Comparison of ENCODE assay signal across 7 cellular contexts in the genomic region with DNA sequence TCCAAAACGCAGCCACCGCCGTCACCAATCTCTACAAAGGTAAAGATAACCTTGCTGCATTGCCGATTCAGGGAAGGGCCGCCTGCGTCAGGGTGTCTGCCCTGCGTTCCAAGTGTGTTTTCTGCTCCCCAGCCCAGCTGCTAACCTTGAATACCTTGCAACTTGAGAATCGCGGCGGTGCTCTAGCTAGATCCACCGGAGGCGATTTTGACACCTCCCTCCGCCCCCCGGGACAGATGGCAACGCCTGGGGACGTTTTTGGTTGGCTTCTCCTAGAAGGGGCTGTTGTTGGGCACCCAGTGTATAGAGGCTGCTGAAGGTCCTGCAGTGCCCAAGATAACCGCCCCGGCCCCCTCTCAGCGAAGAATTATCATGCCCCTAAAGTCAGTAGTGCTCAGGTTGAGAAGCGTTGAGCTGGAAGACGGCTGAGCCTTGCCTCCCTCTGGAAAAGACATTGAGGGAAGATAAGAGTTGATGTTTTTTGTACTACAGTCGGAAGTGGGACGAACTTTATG. TPM values are rescaled to one million over a fixed set of nuclear protein-coding genes. Genes with fewer than 3 reads are reported as not detected.
DNase-seq lines count a peak whose midpoint lies in the region; ATAC-seq and TF ChIP-seq lines count a peak whose summit lies in the region.

No MANE protein-coding gene starts in this region.

- H3K4me1 ChIP-seq in SJCRH30 (peaks cover 12% of the 10 kb centered on the region), lower lobe of right lung (peaks cover 56% of the 10 kb centered on the region)

- DNase-seq in HFFc6 (no peak), SJCRH30 (peak; percentile 46 to 61), cardiac fibroblast (ENCODE audit: low read depth in 2 of 2) (no peak), lower lobe of right lung (peak; percentile 54), substantia nigra (lab: John Stamatoyannopoulos, UW) (peak in 12 of 49 donors; percentile 2 to 31 (median 20)), cerebellum (ENCODE audit: low spot score) (no peak)
- no peak for DNase-seq in activated CD4-positive, CD25-positive, alpha-beta regulatory T cell treated with anti-CD3 and anti-CD28 coated beads, Interleukin-2, amount 50 U/mL, for 72 hours

- H3K36me3 ChIP-seq in SJCRH30: peaks cover 45% of the 10 kb centered on the region
- H3K36me3 ChIP-seq in lower lobe of right lung: peaks cover 36% of the 10 kb centered on the region

- H3K4me1 Mint-ChIP-seq in HFFc6 (ENCODE audit: low read depth): peaks cover 41% of the 10 kb centered on the region

- H3K9me3 Mint-ChIP-seq in HFFc6: no peaks in the 10 kb centered on the region

- H3K4me3 Mint-ChIP-seq in HFFc6: peak overlapping the region; percentile 95

- intact Hi-C loops in lower lobe of right lung (cut with DNase I): no loop called here

- peaks cover 6% of the 10 kb centered on the region for H3K27me3 Mint-ChIP-seq in HFFc6 (ENCODE audit: insufficient read depth)

- peak overlapping the region; percentile 93 for H3K27ac Mint-ChIP-seq in HFFc6

- H3K4me3 ChIP-seq in SJCRH30: peak overlapping the region; percentile 93
- H3K4me3 ChIP-seq in cardiac fibroblast (replicated peaks in 1 of 2; ENCODE audit: low read depth in 2 of 2, low read length in 2 of 2): peak overlapping the region; percentile 78 to 82
- peak overlapping the region; percentile 93 for H3K4me3 ChIP-seq in lower lobe of right lung

- H3K27ac ChIP-seq in SJCRH30 (peak overlapping the region; percentile 93), lower lobe of right lung (peak overlapping the region; percentile 99), substantia nigra (ENCODE audit: low read depth, low read length, poor library complexity, severe bottlenecking) (peak overlapping the region; percentile 88)

- peaks cover 42% of the 10 kb centered on the region for H3K36me3 Mint-ChIP-seq in HFFc6 (ENCODE audit: low read depth)

- ATAC-seq in lower lobe of right lung: no peak

- H3K27me3 ChIP-seq in SJCRH30 (no peaks in the 10 kb centered on the region), lower lobe of right lung (ENCODE audit: low read depth) (no peaks in the 10 kb centered on the region)

- H3K9me3 ChIP-seq in SJCRH30 (replicated peaks) (no peaks in the 10 kb centered on the region), lower lobe of right lung (no peaks in the 10 kb centered on the region)

- no peak for TF ChIP-seq CTCF in HFFc6 (IDR thresholded peaks at IDR 0.05)
- no peak for TF ChIP-seq CTCF in cardiac fibroblast (IDR thresholded peaks at IDR 0.05; ENCODE audit: low read depth, low read length)
- no peak for TF ChIP-seq CTCF in lower lobe of right lung (IDR thresholded peaks at IDR 0.05)

RNA-seq across cellular contexts. Expression of a gene that starts 1.6 kb away (rescaled TPM):
- total RNA-seq in HFFc6 (2021; fragmentation: NEBNext Ultra II Directional; extraction: Animal tissue kit (Norgen Biotek cat#: 25700)): 10 to 100 TPM; 65.0 to 77.4 (median 72.0) TPM
- total RNA-seq in SJCRH30 (2014; rRNA removed; shearing (Covaris generic)): 52.5 and 59.3 TPM in 2 replicates
- total RNA-seq in lower lobe of right lung (53.1 TPM), cerebellum (93.2 TPM)

Comparison
In these comparisons a context has a peak if more than half of its experiments do, and no peak if none do; other contexts are left out.
1. DNase-seq: peak in SJCRH30 (2 of 2) and lower lobe of right lung (single experiment); none in HFFc6 (single experiment), cardiac fibroblast (0 of 2), activated CD4-positive, CD25-positive, alpha-beta regulatory T cell treated with anti-CD3 and anti-CD28 coated beads, Interleukin-2, amount 50 U/mL, for 72 hours (single experiment) and cerebellum (single experiment).
2. Peak in every context shown above with its lines, with median percentiles within 50 percentile points of each other: H3K27ac ChIP-seq and H3K4me3 ChIP-seq.